Comparison of ENCODE assay signal across 1 cellular context in the genomic region with DNA sequence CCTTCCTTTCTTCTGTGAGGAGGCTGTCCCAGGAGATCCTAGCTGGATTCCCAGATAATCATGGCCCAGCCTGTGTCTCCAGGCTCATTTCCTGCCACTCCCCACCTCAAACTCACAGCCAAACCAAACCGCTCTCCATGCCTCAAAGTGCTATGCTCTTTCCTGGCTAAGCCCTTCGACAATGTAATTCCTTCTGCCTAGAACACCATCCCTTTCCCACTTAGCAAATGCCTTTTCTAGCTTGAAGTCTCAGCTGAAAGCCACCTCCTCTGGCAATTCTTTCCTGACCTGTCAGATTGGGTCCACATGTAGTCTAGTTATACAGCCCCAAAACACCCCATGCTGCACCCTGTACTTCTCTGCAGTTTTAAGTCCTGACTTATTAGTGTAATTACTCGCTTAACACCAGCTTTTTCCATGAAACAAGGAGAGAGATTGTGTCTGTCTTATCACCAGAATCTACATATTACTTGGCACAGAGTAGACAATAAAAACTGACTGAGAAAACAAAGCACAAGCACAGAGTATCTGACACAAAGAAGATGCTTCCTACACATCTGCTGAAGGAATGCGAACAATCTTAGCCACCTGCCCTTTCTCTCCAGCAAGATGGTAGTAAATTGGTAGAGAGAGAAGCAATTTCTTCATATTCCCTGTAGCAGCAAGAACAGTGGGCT.
TF ChIP-seq lines count a peak whose summit lies in the region.

No MANE protein-coding gene starts in this region.

TF ChIP-seq in HepG2, 621 proteins besides CTCF, POLR2A, EP300 and RAD21 (continued from another document):
- TF ChIP-seq, protein P1, sequence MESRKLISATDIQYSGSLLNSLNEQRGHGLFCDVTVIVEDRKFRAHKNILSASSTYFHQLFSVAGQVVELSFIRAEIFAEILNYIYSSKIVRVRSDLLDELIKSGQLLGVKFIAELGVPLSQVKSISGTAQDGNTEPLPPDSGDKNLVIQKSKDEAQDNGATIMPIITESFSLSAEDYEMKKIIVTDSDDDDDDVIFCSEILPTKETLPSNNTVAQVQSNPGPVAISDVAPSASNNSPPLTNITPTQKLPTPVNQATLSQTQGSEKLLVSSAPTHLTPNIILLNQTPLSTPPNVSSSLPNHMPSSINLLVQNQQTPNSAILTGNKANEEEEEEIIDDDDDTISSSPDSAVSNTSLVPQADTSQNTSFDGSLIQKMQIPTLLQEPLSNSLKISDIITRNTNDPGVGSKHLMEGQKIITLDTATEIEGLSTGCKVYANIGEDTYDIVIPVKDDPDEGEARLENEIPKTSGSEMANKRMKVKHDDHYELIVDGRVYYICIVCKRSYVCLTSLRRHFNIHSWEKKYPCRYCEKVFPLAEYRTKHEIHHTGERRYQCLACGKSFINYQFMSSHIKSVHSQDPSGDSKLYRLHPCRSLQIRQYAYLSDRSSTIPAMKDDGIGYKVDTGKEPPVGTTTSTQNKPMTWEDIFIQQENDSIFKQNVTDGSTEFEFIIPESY (CRISPR knock-in tag; IDR thresholded peaks at IDR 0.05) = no peak
- TF ChIP-seq ESRRA (CRISPR knock-in tag; IDR thresholded peaks at IDR 0.05; ENCODE audit: low read depth) = no peak
- no peak for TF ChIP-seq ZNF333 (CRISPR knock-in tag; IDR thresholded peaks at IDR 0.05; ENCODE audit: borderline replicate concordance)
- TF ChIP-seq, protein P2, sequence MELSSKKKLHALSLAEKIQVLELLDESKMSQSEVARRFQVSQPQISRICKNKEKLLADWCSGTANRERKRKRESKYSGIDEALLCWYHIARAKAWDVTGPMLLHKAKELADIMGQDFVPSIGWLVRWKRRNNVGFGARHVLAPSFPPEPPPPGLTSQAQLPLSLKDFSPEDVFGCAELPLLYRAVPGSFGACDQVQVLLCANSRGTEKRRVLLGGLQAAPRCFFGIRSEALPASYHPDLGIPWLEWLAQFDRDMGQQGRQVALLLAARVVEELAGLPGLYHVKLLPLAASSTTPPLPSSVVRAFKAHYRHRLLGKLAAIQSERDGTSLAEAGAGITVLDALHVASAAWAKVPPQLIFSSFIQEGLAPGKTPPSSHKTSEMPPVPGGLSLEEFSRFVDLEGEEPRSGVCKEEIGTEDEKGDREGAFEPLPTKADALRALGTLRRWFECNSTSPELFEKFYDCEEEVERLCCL (CRISPR knock-in tag; IDR thresholded peaks at IDR 0.05; ENCODE audit: borderline replicate concordance) = no peak
- no peak for TF ChIP-seq ZNF670 (CRISPR knock-in tag; IDR thresholded peaks at IDR 0.05; ENCODE audit: borderline replicate concordance)
- TF ChIP-seq ZNF20 (CRISPR knock-in tag; IDR thresholded peaks at IDR 0.05) = no peak
- TF ChIP-seq, protein P3, sequence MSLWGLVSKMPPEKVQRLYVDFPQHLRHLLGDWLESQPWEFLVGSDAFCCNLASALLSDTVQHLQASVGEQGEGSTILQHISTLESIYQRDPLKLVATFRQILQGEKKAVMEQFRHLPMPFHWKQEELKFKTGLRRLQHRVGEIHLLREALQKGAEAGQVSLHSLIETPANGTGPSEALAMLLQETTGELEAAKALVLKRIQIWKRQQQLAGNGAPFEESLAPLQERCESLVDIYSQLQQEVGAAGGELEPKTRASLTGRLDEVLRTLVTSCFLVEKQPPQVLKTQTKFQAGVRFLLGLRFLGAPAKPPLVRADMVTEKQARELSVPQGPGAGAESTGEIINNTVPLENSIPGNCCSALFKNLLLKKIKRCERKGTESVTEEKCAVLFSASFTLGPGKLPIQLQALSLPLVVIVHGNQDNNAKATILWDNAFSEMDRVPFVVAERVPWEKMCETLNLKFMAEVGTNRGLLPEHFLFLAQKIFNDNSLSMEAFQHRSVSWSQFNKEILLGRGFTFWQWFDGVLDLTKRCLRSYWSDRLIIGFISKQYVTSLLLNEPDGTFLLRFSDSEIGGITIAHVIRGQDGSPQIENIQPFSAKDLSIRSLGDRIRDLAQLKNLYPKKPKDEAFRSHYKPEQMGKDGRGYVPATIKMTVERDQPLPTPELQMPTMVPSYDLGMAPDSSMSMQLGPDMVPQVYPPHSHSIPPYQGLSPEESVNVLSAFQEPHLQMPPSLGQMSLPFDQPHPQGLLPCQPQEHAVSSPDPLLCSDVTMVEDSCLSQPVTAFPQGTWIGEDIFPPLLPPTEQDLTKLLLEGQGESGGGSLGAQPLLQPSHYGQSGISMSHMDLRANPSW (CRISPR knock-in tag; IDR thresholded peaks at IDR 0.05; ENCODE audit: borderline replicate concordance) = no peak
- TF ChIP-seq ZKSCAN8 (CRISPR knock-in tag; IDR thresholded peaks at IDR 0.05; ENCODE audit: borderline replicate concordance) = no peak
TF ChIP-seq in HepG2: peak in this region for 10.
